ENCODE assay signal across 9 cellular contexts in the genomic region with DNA sequence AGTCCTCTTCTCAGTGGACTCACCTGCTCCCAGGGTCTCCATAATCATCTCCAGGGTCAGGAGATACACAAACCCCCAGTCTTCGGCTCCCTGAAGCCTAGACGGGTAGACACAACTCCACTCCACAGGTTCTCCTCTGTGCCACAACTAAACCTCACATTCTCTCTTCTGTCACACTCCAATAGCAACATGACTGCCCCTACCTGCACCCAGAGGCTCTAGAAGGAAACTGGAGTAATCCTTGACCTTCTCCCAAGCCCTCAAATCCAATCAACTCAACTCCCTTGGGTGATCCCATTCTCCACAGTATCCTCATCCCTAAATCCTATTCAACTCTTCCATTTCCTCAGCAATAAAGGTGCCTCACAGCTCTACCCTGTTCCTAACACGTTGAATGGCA. TPM values are rescaled to one million over a fixed set of nuclear protein-coding genes. Genes with fewer than 3 reads are reported as not detected.
DNase-seq lines count a peak whose midpoint lies in the region; ATAC-seq and TF ChIP-seq lines count a peak whose summit lies in the region.
"Had no signal": no experiment of that assay in that cellular context is flagged by ENCODE, and none has a peak within 500 bp of the region (broad histone marks: within the 10 kb centered on the region; RNA-seq: fewer than 3 reads in every experiment).

No MANE protein-coding gene starts in this region.

- peaks cover 97% of the 10 kb centered on the region for H3K36me3 Mint-ChIP-seq in Calu3 (ENCODE audit: insufficient read depth, unreplicated experiment)
- peaks cover 69% of the 10 kb centered on the region for H3K36me3 Mint-ChIP-seq in activated T-helper 1 cell treated with anti-CD3 and anti-CD28 coated beads, Interleukin-12 subunit alpha, Interleukin-12 subunit beta, Interleukin-2, Interleukin-4 antibody, amounts not matched to agents 30 ng/mL and 10 ng/mL and 1 ng/mL, durations not matched to agents 14 hours and 24 hours and 36 hours (ENCODE audit: low read depth)
- peaks cover 2 to 79% (median 12%) of the 10 kb centered on the region in 3 donors for H3K36me3 Mint-ChIP-seq in naive thymus-derived CD8-positive, alpha-beta T cell

- H3K4me1 Mint-ChIP-seq in Calu3 (ENCODE audit: low read depth, unreplicated experiment), result peaks cover 67% of the 10 kb centered on the region
- H3K4me1 Mint-ChIP-seq in activated T-helper 1 cell treated with anti-CD3 and anti-CD28 coated beads, Interleukin-12 subunit alpha, Interleukin-12 subunit beta, Interleukin-2, Interleukin-4 antibody, amounts not matched to agents 30 ng/mL and 10 ng/mL and 1 ng/mL, durations not matched to agents 14 hours and 24 hours and 36 hours (ENCODE audit: low read depth), result peaks cover 79% of the 10 kb centered on the region
- H3K4me1 Mint-ChIP-seq in naive thymus-derived CD8-positive, alpha-beta T cell, result peaks cover 33 to 81% (median 79%) of the 10 kb centered on the region in 4 donors

- peaks cover 71 to 88% (median 87%) of the 10 kb centered on the region in 11 experiments for H3K36me3 ChIP-seq in BLaER1 treated with 17β-estradiol and CSF1 and Interleukin-3, amounts not matched to agents 10 nM and 100 nM

- H3K4me2 ChIP-seq in BLaER1 treated with 17β-estradiol and CSF1 and Interleukin-3, amounts not matched to agents 10 nM and 100 nM, result peak overlapping the region in 8 of 11 experiments; percentile 10 to 99 (median 94); a peak in 9 of 22 replicates

- intact Hi-C loops in Calu3 (cut with micrococcal nuclease; ENCODE audit: unreplicated experiment), result no loop called here
- intact Hi-C loops in activated T-helper 1 cell treated with anti-CD3 and anti-CD28 coated beads, Interleukin-12 subunit alpha, Interleukin-12 subunit beta, Interleukin-2, Interleukin-4 antibody, amounts not matched to agents 30 ng/mL and 10 ng/mL and 1 ng/mL, durations not matched to agents 14 hours and 24 hours and 36 hours (cut with micrococcal nuclease), result loop anchor here (10.0 kb wide), 1 partner anchor 608 kb away; a partner anchor contains a TSS

- no peak for TF ChIP-seq CTCF in Calu3 (IDR thresholded peaks at IDR 0.05; ENCODE audit: unreplicated experiment)

- no TSS peak for BruUV-seq in Calu3 (replicated peaks; lab: Mats Ljungman, UMichigan)

- no peak for ATAC-seq in naive thymus-derived CD8-positive, alpha-beta T cell

- H3K9me3 Mint-ChIP-seq in Calu3 (ENCODE audit: low read depth, unreplicated experiment), result no peaks in the 10 kb centered on the region
- no peaks in the 10 kb centered on the region for H3K9me3 Mint-ChIP-seq in activated T-helper 1 cell treated with anti-CD3 and anti-CD28 coated beads, Interleukin-12 subunit alpha, Interleukin-12 subunit beta, Interleukin-2, Interleukin-4 antibody, amounts not matched to agents 30 ng/mL and 10 ng/mL and 1 ng/mL, durations not matched to agents 14 hours and 24 hours and 36 hours
- no peaks in the 10 kb centered on the region for H3K9me3 Mint-ChIP-seq in naive thymus-derived CD8-positive, alpha-beta T cell

- H3K27ac ChIP-seq in BLaER1 treated with 17β-estradiol and CSF1 and Interleukin-3, amounts not matched to agents 10 nM and 100 nM, result peak overlapping the region in 6 of 11 experiments; percentile 6 to 96 (median 9); a peak in 7 of 22 replicates

- peaks cover 88 to 98% (median 96%) of the 10 kb centered on the region in 11 experiments for H4K20me1 ChIP-seq in BLaER1 treated with 17β-estradiol and CSF1 and Interleukin-3, amounts not matched to agents 10 nM and 100 nM

- H3K9me3 ChIP-seq in BLaER1 treated with 17β-estradiol and CSF1 and Interleukin-3, amounts not matched to agents 10 nM and 100 nM (replicated peaks in 1 of 11), result no peaks in the 10 kb centered on the region

- CTCF ChIA-PET in Calu3 (lab: Charles Lee), result no interaction called here

- H3K27me3 Mint-ChIP-seq in Calu3 (ENCODE audit: unreplicated experiment), result no peaks in the 10 kb centered on the region
- H3K27me3 Mint-ChIP-seq in activated T-helper 1 cell treated with anti-CD3 and anti-CD28 coated beads, Interleukin-12 subunit alpha, Interleukin-12 subunit beta, Interleukin-2, Interleukin-4 antibody, amounts not matched to agents 30 ng/mL and 10 ng/mL and 1 ng/mL, durations not matched to agents 14 hours and 24 hours and 36 hours (ENCODE audit: insufficient read depth), result no peaks in the 10 kb centered on the region
- no peaks in the 10 kb centered on the region for H3K27me3 Mint-ChIP-seq in naive thymus-derived CD8-positive, alpha-beta T cell

- H3K4me3 ChIP-seq in BLaER1 treated with 17β-estradiol and CSF1 and Interleukin-3, amounts not matched to agents 10 nM and 100 nM, result no peak overlapping the region

- no peaks in the 10 kb centered on the region for H3K27me3 ChIP-seq in BLaER1 treated with 17β-estradiol and CSF1 and Interleukin-3, amounts not matched to agents 10 nM and 100 nM

- POLR2A ChIA-PET in naive thymus-derived CD8-positive, alpha-beta T cell (lab: Charles Lee), result interaction anchor here (0.7 kb wide), 1 partner anchor 56 kb away, joined by 3 read pairs; no protein-coding TSS in a partner anchor

- H3K4me3 Mint-ChIP-seq in Calu3 (ENCODE audit: low read depth, unreplicated experiment), result peak overlapping the region; percentile 15
- H3K4me3 Mint-ChIP-seq in activated T-helper 1 cell treated with anti-CD3 and anti-CD28 coated beads, Interleukin-12 subunit alpha, Interleukin-12 subunit beta, Interleukin-2, Interleukin-4 antibody, amounts not matched to agents 30 ng/mL and 10 ng/mL and 1 ng/mL, durations not matched to agents 14 hours and 24 hours and 36 hours, result no peak overlapping the region
- peak overlapping the region in 1 of 10 donors; percentile 1 for H3K4me3 Mint-ChIP-seq in naive thymus-derived CD8-positive, alpha-beta T cell

- H3K9ac ChIP-seq in BLaER1 treated with 17β-estradiol and CSF1 and Interleukin-3, amounts not matched to agents 10 nM and 100 nM, result peak overlapping the region in 9 of 11 experiments; percentile 6 to 98 (median 47); a peak in 12 of 22 replicates

- peak overlapping the region; percentile 78 for H3K27ac Mint-ChIP-seq in Calu3 (ENCODE audit: unreplicated experiment)
- peak overlapping the region; percentile 28 for H3K27ac Mint-ChIP-seq in activated T-helper 1 cell treated with anti-CD3 and anti-CD28 coated beads, Interleukin-12 subunit alpha, Interleukin-12 subunit beta, Interleukin-2, Interleukin-4 antibody, amounts not matched to agents 30 ng/mL and 10 ng/mL and 1 ng/mL, durations not matched to agents 14 hours and 24 hours and 36 hours
- H3K27ac Mint-ChIP-seq in naive thymus-derived CD8-positive, alpha-beta T cell, result peak overlapping the region; percentile 27 to 95 (median 87)

- DNase-seq in Calu3 (no peak), cortex of kidney (lab: John Stamatoyannopoulos, UW) (no peak), SHP77 treated with DMSO at 0.1 percent for 48 hours (lab: John Stamatoyannopoulos, UW) (no peak), NOMO-1 treated with dmso at 0.1 percent for 144 hours (lab: John Stamatoyannopoulos, UW; ENCODE audit: unreplicated experiment) (no peak)
- DNase-seq in activated T-helper 1 cell treated with anti-CD3 and anti-CD28 coated beads, Interleukin-12 subunit alpha, Interleukin-12 subunit beta, Interleukin-2, Interleukin-4 antibody, amounts not matched to agents 30 ng/mL and 10 ng/mL and 1 ng/mL, durations not matched to agents 14 hours and 24 hours and 36 hours (ENCODE audit: low spot score), result no peak
- DNase-seq in naive thymus-derived CD8-positive, alpha-beta T cell, result no peak
- DNase-seq: anterior cingulate cortex, MV-4-11 had no signal

- peaks cover 31 to 70% (median 50%) of the 10 kb centered on the region in 10 experiments for H3K4me1 ChIP-seq in BLaER1 treated with 17β-estradiol and CSF1 and Interleukin-3, amounts not matched to agents 10 nM and 100 nM

RNA-seq across cellular contexts. Expression of a gene that starts 16.2 kb away (rescaled TPM):
- 256 and 275 TPM in 2 replicates for total RNA-seq in Calu3 (2022)
- total RNA-seq in activated T-helper 1 cell treated with anti-CD3 and anti-CD28 coated beads, Interleukin-12 subunit alpha, Interleukin-12 subunit beta, Interleukin-2, Interleukin-4 antibody, amounts not matched to agents 30 ng/mL and 10 ng/mL and 1 ng/mL, durations not matched to agents 14 hours and 24 hours and 36 hours, result 499 and 501 TPM in 2 replicates
- 100 to 1,000 TPM; 155 to 168 TPM for total RNA-seq in naive thymus-derived CD8-positive, alpha-beta T cell
- polyA plus RNA-seq in naive thymus-derived CD8-positive, alpha-beta T cell, result 100 to 1,000 TPM; 160 to 202 (median 174) TPM

RNA-seq across cellular contexts. Expression of a gene that starts 21.3 kb away (rescaled TPM):
- not detected in 2 replicates for total RNA-seq in Calu3 (2022)
- 0.44 TPM in 1 of 2 replicates, not detected in the other for total RNA-seq in activated T-helper 1 cell treated with anti-CD3 and anti-CD28 coated beads, Interleukin-12 subunit alpha, Interleukin-12 subunit beta, Interleukin-2, Interleukin-4 antibody, amounts not matched to agents 30 ng/mL and 10 ng/mL and 1 ng/mL, durations not matched to agents 14 hours and 24 hours and 36 hours
- total RNA-seq in naive thymus-derived CD8-positive, alpha-beta T cell, result not detected
- polyA plus RNA-seq in naive thymus-derived CD8-positive, alpha-beta T cell, result not detected

RNA-seq across cellular contexts. Expression of a gene that starts 44.2 kb away (rescaled TPM):
- 2.5 and 3.4 TPM in 2 replicates for total RNA-seq in Calu3 (2022)
- 1.8 and 2.0 TPM in 2 replicates for total RNA-seq in activated T-helper 1 cell treated with anti-CD3 and anti-CD28 coated beads, Interleukin-12 subunit alpha, Interleukin-12 subunit beta, Interleukin-2, Interleukin-4 antibody, amounts not matched to agents 30 ng/mL and 10 ng/mL and 1 ng/mL, durations not matched to agents 14 hours and 24 hours and 36 hours
- total RNA-seq in naive thymus-derived CD8-positive, alpha-beta T cell, result 1 to 10 TPM; 4.4 to 5.4 TPM
- 1 to 10 TPM; 4.0 to 6.0 (median 5.1) TPM for polyA plus RNA-seq in naive thymus-derived CD8-positive, alpha-beta T cell

Comparison
In these comparisons a context has a peak if more than half of its experiments do, and no peak if none do; other contexts are left out.
1. H3K27ac Mint-ChIP-seq: peak in every context shown above with its lines; median percentile 87 in naive thymus-derived CD8-positive, alpha-beta T cell; 78 in Calu3; 28 in activated T-helper 1 cell treated with anti-CD3 and anti-CD28 coated beads, Interleukin-12 subunit alpha, Interleukin-12 subunit beta, Interleukin-2, Interleukin-4 antibody, amounts not matched to agents 30 ng/mL and 10 ng/mL and 1 ng/mL, durations not matched to agents 14 hours and 24 hours and 36 hours.